In genomic region chr10:46462276-46462675, GRCh38 we compare ENCODE assay signal across 11 cellular contexts. TPM values are rescaled to one million over a fixed set of nuclear protein-coding genes. Genes with fewer than 3 reads are reported as not detected.
"Had no signal": no experiment of that assay in that cellular context is flagged by ENCODE, and none has a peak within 500 bp of the region (broad histone marks: within the 10 kb centered on the region; RNA-seq: fewer than 3 reads in every experiment).

No MANE protein-coding gene starts in this region.

RNA-seq across cellular contexts. Expression of gene NPY4R, which starts 3.5 kb away (rescaled TPM):
- total RNA-seq: dermis blood vessel endothelial cell, endothelial cell of umbilical vein, epithelial cell of proximal tubule, esophagus squamous epithelium, gastrocnemius medialis, glomerular endothelial cell, heart right ventricle, kidney epithelial cell, left ventricle myocardium superior, lung microvascular endothelial cell, mononuclear cell had no signal
- polyA plus RNA-seq: endothelial cell of umbilical vein, heart right ventricle had no signal
